1 cellular context compared by ENCODE assay signal in genomic region chr1:30779294-30780071, GRCh38.
A peak's percentile ranks its signal among the peaks of the same experiment; 100 is the strongest.
TF ChIP-seq lines count a peak whose summit lies in the region.

No MANE protein-coding gene starts in this region.

TF ChIP-seq in K562, 482 proteins besides CTCF, POLR2A, EP300 and RAD21 (continued from another document and continues in another):
- TF ChIP-seq CHD7 (IDR thresholded peaks at IDR 0.05; ENCODE audit: low read depth, low read length) (no peak), ZNF316 (IDR thresholded peaks at IDR 0.05) (0 out of 2 replicates have a peak, but pooled peaks have one; percentile 38), BRCA1 (IDR thresholded peaks at IDR 0.05) (no peak), BRCA1 (CRISPR knock-in tag; IDR thresholded peaks at IDR 0.05) (no peak), PHTF2 (CRISPR knock-in tag; IDR thresholded peaks at IDR 0.05) (no peak), PPARD (CRISPR knock-in tag; IDR thresholded peaks at IDR 0.05) (no peak), KLF1 (tag; IDR thresholded peaks at IDR 0.05) (no peak), ZNF655 (CRISPR knock-in tag; IDR thresholded peaks at IDR 0.05) (no peak), BHLHE40 (IDR thresholded peaks at IDR 0.05; ENCODE audit: low read length) (0 out of 2 replicates have a peak, but pooled peaks have one; percentile 15), E2F5 (CRISPR knock-in tag; IDR thresholded peaks at IDR 0.05) (no peak), POU5F1 (IDR thresholded peaks at IDR 0.05; ENCODE audit: borderline replicate concordance, low read depth, low read length, partially characterized antibody) (no peak), LARP7 (IDR thresholded peaks at IDR 0.05) (no peak), ZNF561 (CRISPR knock-in tag; conservative IDR thresholded peaks at IDR 0.05) (no peak), ZSCAN32 (CRISPR knock-in tag; IDR thresholded peaks at IDR 0.05) (no peak), EP400 (IDR thresholded peaks at IDR 0.05) (no peak; the same call in none of the 2 replicates), TAF7 (tag; IDR thresholded peaks at IDR 0.05) (peak; percentile 47; the same call in 1 of the 2 replicates), DMBX1 (CRISPR knock-in tag; IDR thresholded peaks at IDR 0.05; ENCODE audit: borderline replicate concordance) (peak; percentile 76; the same call in 1 of the 2 replicates), SMAD4 (CRISPR knock-in tag; conservative IDR thresholded peaks at IDR 0.05) (peak; percentile 74; the same call in 1 of the 2 replicates), MECOM (CRISPR knock-in tag; IDR thresholded peaks at IDR 0.05) (no peak), NRF1 (conservative IDR thresholded peaks at IDR 0.05 in 1 of 2, IDR thresholded peaks at IDR 0.05 in 1 of 2) (no peak; a peak in 2 of 4 replicates)
- TF ChIP-seq, protein P1, sequence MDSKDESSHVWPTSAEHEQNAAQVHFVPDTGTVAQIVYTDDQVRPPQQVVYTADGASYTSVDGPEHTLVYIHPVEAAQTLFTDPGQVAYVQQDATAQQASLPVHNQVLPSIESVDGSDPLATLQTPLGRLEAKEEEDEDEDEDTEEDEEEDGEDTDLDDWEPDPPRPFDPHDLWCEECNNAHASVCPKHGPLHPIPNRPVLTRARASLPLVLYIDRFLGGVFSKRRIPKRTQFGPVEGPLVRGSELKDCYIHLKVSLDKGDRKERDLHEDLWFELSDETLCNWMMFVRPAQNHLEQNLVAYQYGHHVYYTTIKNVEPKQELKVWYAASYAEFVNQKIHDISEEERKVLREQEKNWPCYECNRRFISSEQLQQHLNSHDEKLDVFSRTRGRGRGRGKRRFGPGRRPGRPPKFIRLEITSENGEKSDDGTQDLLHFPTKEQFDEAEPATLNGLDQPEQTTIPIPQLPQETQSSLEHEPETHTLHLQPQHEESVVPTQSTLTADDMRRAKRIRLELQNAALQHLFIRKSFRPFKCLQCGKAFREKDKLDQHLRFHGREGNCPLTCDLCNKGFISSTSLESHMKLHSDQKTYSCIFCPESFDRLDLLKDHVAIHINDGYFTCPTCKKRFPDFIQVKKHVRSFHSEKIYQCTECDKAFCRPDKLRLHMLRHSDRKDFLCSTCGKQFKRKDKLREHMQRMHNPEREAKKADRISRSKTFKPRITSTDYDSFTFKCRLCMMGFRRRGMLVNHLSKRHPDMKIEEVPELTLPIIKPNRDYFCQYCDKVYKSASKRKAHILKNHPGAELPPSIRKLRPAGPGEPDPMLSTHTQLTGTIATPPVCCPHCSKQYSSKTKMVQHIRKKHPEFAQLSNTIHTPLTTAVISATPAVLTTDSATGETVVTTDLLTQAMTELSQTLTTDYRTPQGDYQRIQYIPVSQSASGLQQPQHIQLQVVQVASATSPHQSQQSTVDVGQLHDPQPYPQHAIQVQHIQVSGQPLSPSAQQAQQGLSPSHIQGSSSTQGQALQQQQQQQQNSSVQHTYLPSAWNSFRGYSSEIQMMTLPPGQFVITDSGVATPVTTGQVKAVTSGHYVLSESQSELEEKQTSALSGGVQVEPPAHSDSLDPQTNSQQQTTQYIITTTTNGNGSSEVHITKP (IDR thresholded peaks at IDR 0.05; ENCODE audit: partially characterized antibody), result peak; percentile 80
- TF ChIP-seq, protein P2, sequence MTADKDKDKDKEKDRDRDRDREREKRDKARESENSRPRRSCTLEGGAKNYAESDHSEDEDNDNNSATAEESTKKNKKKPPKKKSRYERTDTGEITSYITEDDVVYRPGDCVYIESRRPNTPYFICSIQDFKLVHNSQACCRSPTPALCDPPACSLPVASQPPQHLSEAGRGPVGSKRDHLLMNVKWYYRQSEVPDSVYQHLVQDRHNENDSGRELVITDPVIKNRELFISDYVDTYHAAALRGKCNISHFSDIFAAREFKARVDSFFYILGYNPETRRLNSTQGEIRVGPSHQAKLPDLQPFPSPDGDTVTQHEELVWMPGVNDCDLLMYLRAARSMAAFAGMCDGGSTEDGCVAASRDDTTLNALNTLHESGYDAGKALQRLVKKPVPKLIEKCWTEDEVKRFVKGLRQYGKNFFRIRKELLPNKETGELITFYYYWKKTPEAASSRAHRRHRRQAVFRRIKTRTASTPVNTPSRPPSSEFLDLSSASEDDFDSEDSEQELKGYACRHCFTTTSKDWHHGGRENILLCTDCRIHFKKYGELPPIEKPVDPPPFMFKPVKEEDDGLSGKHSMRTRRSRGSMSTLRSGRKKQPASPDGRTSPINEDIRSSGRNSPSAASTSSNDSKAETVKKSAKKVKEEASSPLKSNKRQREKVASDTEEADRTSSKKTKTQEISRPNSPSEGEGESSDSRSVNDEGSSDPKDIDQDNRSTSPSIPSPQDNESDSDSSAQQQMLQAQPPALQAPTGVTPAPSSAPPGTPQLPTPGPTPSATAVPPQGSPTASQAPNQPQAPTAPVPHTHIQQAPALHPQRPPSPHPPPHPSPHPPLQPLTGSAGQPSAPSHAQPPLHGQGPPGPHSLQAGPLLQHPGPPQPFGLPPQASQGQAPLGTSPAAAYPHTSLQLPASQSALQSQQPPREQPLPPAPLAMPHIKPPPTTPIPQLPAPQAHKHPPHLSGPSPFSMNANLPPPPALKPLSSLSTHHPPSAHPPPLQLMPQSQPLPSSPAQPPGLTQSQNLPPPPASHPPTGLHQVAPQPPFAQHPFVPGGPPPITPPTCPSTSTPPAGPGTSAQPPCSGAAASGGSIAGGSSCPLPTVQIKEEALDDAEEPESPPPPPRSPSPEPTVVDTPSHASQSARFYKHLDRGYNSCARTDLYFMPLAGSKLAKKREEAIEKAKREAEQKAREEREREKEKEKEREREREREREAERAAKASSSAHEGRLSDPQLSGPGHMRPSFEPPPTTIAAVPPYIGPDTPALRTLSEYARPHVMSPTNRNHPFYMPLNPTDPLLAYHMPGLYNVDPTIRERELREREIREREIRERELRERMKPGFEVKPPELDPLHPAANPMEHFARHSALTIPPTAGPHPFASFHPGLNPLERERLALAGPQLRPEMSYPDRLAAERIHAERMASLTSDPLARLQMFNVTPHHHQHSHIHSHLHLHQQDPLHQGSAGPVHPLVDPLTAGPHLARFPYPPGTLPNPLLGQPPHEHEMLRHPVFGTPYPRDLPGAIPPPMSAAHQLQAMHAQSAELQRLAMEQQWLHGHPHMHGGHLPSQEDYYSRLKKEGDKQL (CRISPR knock-in tag; IDR thresholded peaks at IDR 0.05; ENCODE audit: borderline replicate concordance), result no peak
- TF ChIP-seq, protein P3, sequence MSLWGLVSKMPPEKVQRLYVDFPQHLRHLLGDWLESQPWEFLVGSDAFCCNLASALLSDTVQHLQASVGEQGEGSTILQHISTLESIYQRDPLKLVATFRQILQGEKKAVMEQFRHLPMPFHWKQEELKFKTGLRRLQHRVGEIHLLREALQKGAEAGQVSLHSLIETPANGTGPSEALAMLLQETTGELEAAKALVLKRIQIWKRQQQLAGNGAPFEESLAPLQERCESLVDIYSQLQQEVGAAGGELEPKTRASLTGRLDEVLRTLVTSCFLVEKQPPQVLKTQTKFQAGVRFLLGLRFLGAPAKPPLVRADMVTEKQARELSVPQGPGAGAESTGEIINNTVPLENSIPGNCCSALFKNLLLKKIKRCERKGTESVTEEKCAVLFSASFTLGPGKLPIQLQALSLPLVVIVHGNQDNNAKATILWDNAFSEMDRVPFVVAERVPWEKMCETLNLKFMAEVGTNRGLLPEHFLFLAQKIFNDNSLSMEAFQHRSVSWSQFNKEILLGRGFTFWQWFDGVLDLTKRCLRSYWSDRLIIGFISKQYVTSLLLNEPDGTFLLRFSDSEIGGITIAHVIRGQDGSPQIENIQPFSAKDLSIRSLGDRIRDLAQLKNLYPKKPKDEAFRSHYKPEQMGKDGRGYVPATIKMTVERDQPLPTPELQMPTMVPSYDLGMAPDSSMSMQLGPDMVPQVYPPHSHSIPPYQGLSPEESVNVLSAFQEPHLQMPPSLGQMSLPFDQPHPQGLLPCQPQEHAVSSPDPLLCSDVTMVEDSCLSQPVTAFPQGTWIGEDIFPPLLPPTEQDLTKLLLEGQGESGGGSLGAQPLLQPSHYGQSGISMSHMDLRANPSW (CRISPR knock-in tag; IDR thresholded peaks at IDR 0.05), result peak; percentile 95; the same call in 1 of the 2 replicates
- TF ChIP-seq, protein P4, sequence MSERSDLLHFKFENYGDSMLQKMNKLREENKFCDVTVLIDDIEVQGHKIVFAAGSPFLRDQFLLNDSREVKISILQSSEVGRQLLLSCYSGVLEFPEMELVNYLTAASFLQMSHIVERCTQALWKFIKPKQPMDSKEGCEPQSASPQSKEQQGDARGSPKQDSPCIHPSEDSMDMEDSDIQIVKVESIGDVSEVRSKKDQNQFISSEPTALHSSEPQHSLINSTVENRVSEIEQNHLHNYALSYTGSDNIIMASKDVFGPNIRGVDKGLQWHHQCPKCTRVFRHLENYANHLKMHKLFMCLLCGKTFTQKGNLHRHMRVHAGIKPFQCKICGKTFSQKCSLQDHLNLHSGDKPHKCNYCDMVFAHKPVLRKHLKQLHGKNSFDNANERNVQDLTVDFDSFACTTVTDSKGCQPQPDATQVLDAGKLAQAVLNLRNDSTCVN (CRISPR knock-in tag; IDR thresholded peaks at IDR 0.05), result no peak
